ENCODE assay signal across 13 cellular contexts in the genomic region with DNA sequence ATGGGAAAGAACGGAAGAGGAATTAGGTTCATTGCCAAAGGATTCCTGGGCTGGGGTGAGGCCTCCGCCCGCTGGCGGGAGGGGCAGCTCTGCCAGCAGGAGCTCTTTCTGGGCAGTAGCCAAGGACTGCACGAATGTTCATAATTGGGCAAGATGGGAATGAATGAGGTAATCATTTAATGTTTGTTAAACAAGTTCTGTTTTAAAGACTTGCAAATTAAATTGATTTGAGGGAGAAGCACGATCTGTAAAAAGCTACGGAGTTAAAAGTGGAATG.
A peak's percentile ranks its signal among the peaks of the same experiment; 100 is the strongest.
DNase-seq lines count a peak whose midpoint lies in the region; ATAC-seq lines count a peak whose summit lies in the region.
"Had no signal": no experiment of that assay in that cellular context is flagged by ENCODE, and none has a peak within 500 bp of the region (broad histone marks: within the 10 kb centered on the region; RNA-seq: fewer than 3 reads in every experiment).

No MANE protein-coding gene starts in this region.

- peak overlapping the region; percentile 12 for H3K4me3 ChIP-seq in rectal smooth muscle tissue (ENCODE audit: low read length)
- H3K4me3 ChIP-seq: thoracic aorta had no signal

- H3K36me3 ChIP-seq in rectal smooth muscle tissue (ENCODE audit: control insufficient read depth, insufficient read depth, low read length): peaks cover 12% of the 10 kb centered on the region
- H3K36me3 ChIP-seq: thoracic aorta had no signal

- no peaks in the 10 kb centered on the region for H3K27me3 ChIP-seq in rectal smooth muscle tissue (ENCODE audit: control insufficient read depth, insufficient read depth, low read length)

- DNase-seq in DMS 273 (lab: John Stamatoyannopoulos, UW; ENCODE audit: unreplicated experiment): peak; percentile 71
- DNase-seq in DMS 273 treated with DMSO at 0.1 percent for 48 hours (lab: John Stamatoyannopoulos, UW): no peak
- peak; percentile 40 to 62 for DNase-seq in NCI-H446 (lab: John Stamatoyannopoulos, UW)
- DNase-seq in stimulated activated naive CD4-positive, alpha-beta T cell treated with Interleukin-2 at 50 U/mL for 16 hours (lab: John Stamatoyannopoulos, UW): no peak
- DNase-seq in NCI-H2227 (lab: John Stamatoyannopoulos, UW; ENCODE audit: unreplicated experiment): no peak
- DNase-seq: naive thymus-derived CD8-positive, alpha-beta T cell; NCI-H82; SIG-M5 had no signal

- peaks cover 4% of the 10 kb centered on the region for H3K4me1 ChIP-seq in rectal smooth muscle tissue (ENCODE audit: control insufficient read depth, insufficient read depth, low read length)

- H3K9ac ChIP-seq in rectal smooth muscle tissue (ENCODE audit: low read length): no peak overlapping the region

- ATAC-seq in esophagus mucosa: peak; percentile 69
- ATAC-seq in HG03039 (IDR thresholded peaks at IDR 0.05; ENCODE audit: unreplicated experiment): no peak
- ATAC-seq: naive thymus-derived CD8-positive, alpha-beta T cell had no signal

- peak overlapping the region; percentile 50 for H3K27ac ChIP-seq in rectal smooth muscle tissue (ENCODE audit: low read depth, low read length)
- H3K27ac ChIP-seq: 22Rv1, thoracic aorta had no signal

Comparison
In these comparisons a context has a peak if more than half of its experiments do, and no peak if none do; other contexts are left out.
1. DNase-seq: peak in DMS 273 (single experiment) and NCI-H446 (2 of 2); none in DMS 273 treated with DMSO at 0.1 percent for 48 hours (single experiment), stimulated activated naive CD4-positive, alpha-beta T cell treated with Interleukin-2 at 50 U/mL for 16 hours (single experiment) and NCI-H2227 (single experiment).